9 cellular contexts compared by ENCODE assay signal in the genomic region with DNA sequence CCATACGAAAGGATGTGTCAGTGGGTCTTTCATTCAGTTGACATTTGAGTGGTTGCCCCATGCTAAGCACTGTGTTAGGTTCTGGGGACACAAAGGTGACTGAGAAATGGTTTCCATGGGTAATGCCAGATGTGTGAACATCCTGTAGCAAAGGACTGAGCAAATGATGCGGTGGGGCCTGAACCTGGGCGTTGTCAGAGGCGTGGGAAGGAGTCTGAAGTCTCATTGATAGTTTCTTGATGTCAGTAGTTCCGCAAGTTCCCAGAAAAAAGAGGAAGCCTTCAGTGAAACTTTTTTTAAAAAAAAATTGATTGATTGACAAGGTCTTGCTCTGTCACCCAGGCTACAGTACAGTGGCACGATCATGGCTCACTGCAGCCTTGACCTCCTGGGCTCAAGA. TPM values are rescaled to one million over a fixed set of nuclear protein-coding genes. Genes with fewer than 3 reads are reported as not detected.
DNase-seq lines count a peak whose midpoint lies in the region; ATAC-seq and TF ChIP-seq lines count a peak whose summit lies in the region.
"Had no signal": no experiment of that assay in that cellular context is flagged by ENCODE, and none has a peak within 500 bp of the region (broad histone marks: within the 10 kb centered on the region; RNA-seq: fewer than 3 reads in every experiment).

No MANE protein-coding gene starts in this region.

- H4K20me1 ChIP-seq in Loucy (ENCODE audit: insufficient read depth, low read length, poor library complexity, severe bottlenecking) (no peaks in the 10 kb centered on the region), Karpas-422 (ENCODE audit: insufficient read depth, low read depth, low read length) (peaks cover 47% of the 10 kb centered on the region)

- H3K9me3 ChIP-seq in Loucy (ENCODE audit: insufficient read depth, low read depth, low read length) (no peaks in the 10 kb centered on the region), Karpas-422 (ENCODE audit: low read length) (no peaks in the 10 kb centered on the region)

- H3K27me3 ChIP-seq in Loucy (ENCODE audit: insufficient read depth, low read length, poor library complexity, severe bottlenecking) (no peaks in the 10 kb centered on the region), foreskin keratinocyte (no peaks in the 10 kb centered on the region), Karpas-422 (ENCODE audit: low read length) (no peaks in the 10 kb centered on the region)

- H3K27ac ChIP-seq in foreskin keratinocyte (peak overlapping the region; percentile 98), Karpas-422 (ENCODE audit: low read length) (no peak overlapping the region)

- ATAC-seq in GM18511 (IDR thresholded peaks at IDR 0.05; ENCODE audit: unreplicated experiment), result peak; percentile 53
- ATAC-seq in GM21737 (IDR thresholded peaks at IDR 0.05; ENCODE audit: unreplicated experiment), result peak; percentile 59
- ATAC-seq in foreskin keratinocyte, result no peak
- ATAC-seq in GM21515 (IDR thresholded peaks at IDR 0.05; ENCODE audit: unreplicated experiment), result no peak

- H3K4me3 ChIP-seq in Loucy (ENCODE audit: low read length, poor library complexity, severe bottlenecking) (no peak overlapping the region), Karpas-422 (ENCODE audit: low read length) (no peak overlapping the region)

- peaks cover 16% of the 10 kb centered on the region for H3F3A ChIP-seq in Loucy (ENCODE audit: low read depth)

- H3K9ac ChIP-seq in Loucy (ENCODE audit: low read depth, low read length, poor library complexity, severe bottlenecking) (no peak overlapping the region), Karpas-422 (ENCODE audit: low read length) (no peak overlapping the region)

- H3K4me2 ChIP-seq in Loucy (ENCODE audit: low read depth, low read length, poor library complexity, severe bottlenecking) (peak overlapping the region; percentile 50), Karpas-422 (ENCODE audit: low read depth, low read length, poor library complexity, severe bottlenecking) (no peak overlapping the region)

- H3K36me3 ChIP-seq in Loucy (ENCODE audit: insufficient read depth, low read length) (no peaks in the 10 kb centered on the region), Karpas-422 (ENCODE audit: insufficient read depth, low read length) (no peaks in the 10 kb centered on the region)

- H3K9me2 ChIP-seq in Loucy (replicated peaks; ENCODE audit: low read depth, low read length), result no peaks in the 10 kb centered on the region
- no peaks in the 10 kb centered on the region for H3K9me2 ChIP-seq in Karpas-422 (replicated peaks; ENCODE audit: insufficient read depth, low read length)

- TF ChIP-seq CTCF in Loucy (conservative IDR thresholded peaks at IDR 0.05; ENCODE audit: low read length) (no peak), foreskin keratinocyte (conservative IDR thresholded peaks at IDR 0.05) (no peak)

- H3K79me2 ChIP-seq in Loucy (ENCODE audit: insufficient read depth, low read length) (peaks cover 74% of the 10 kb centered on the region), Karpas-422 (ENCODE audit: low read length) (no peaks in the 10 kb centered on the region)

- no peak for DNase-seq in foreskin keratinocyte
- no peak for DNase-seq in Karpas-422
- no peak for DNase-seq in NCI-H526 treated with DMSO at 0.1 percent for 48 hours (lab: John Stamatoyannopoulos, UW)
- no peak for DNase-seq in nucleus accumbens (lab: John Stamatoyannopoulos, UW)
- DNase-seq: NCI-H774 had no signal

- H3K4me1 ChIP-seq in Loucy (ENCODE audit: insufficient read depth, low read length, poor library complexity, severe bottlenecking) (peaks cover 76% of the 10 kb centered on the region), foreskin keratinocyte (peaks cover 69% of the 10 kb centered on the region), Karpas-422 (ENCODE audit: low read length) (peaks cover 11% of the 10 kb centered on the region)

- H2AFZ ChIP-seq in Loucy (ENCODE audit: low read length) (no peak overlapping the region), Karpas-422 (ENCODE audit: low read length) (no peak overlapping the region)

RNA-seq across cellular contexts. Expression of gene LIMS1, which starts 56.9 kb away (rescaled TPM):
- total RNA-seq in foreskin keratinocyte, result 46.4 and 65.6 TPM in 2 replicates
- 14.7 and 16.4 TPM in 2 replicates for polyA plus RNA-seq in foreskin keratinocyte
- total RNA-seq in Karpas-422 (2014; rRNA removed; shearing (Covaris generic); ENCODE audit: low replicate concordance), result 9.7 and 14.1 TPM in 2 replicates

Comparison
In these comparisons a context has a peak if more than half of its experiments do, and no peak if none do; other contexts are left out.
1. ATAC-seq: peak in GM18511 (single experiment) and GM21737 (single experiment); none in foreskin keratinocyte (single experiment) and GM21515 (single experiment).